16 cellular contexts compared by ENCODE assay signal in the genomic region with DNA sequence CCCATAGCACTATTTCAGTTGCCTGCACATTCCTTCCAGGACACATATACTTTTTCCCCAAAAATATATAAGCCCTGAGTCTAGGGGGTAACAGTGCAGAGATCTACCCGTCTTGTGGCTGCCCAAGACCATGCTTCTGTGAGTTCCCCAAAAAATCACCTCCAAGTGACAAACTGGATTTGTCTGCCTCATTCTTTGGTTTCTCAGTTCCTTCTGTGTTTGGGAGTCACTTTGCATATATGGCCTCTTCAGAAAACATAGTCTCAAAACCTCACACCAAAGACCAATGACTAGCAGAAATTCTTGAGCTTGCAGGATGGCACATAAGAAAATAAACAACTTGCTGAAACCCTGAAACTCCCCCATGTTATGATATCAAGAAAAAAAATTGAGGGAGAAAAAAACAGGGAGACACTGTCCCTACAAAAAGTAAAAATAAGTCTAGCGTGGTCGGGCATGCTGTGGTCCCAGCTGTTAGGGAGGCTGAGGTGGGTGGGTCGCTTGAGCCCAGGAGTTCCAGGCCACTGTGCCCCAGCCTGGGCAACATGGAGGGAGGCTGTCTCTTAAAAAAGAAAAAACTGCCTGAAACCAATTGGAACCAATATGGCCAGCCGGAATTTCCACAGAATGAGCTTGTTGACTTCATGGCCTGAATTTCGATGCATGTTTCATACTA. TPM values are rescaled to one million over a fixed set of nuclear protein-coding genes. Genes with fewer than 3 reads are reported as not detected.
A peak's percentile ranks its signal among the peaks of the same experiment; 100 is the strongest.
DNase-seq lines count a peak whose midpoint lies in the region; ATAC-seq, FAIRE-seq and TF ChIP-seq lines count a peak whose summit lies in the region.
"Had no signal": no experiment of that assay in that cellular context is flagged by ENCODE, and none has a peak within 500 bp of the region (broad histone marks: within the 10 kb centered on the region; RNA-seq: fewer than 3 reads in every experiment).

No MANE protein-coding gene starts in this region.

- POLR2A ChIA-PET in A549 (lab: Yijun Ruan, JAX) (no interaction called here), PC-9 (lab: Charles Lee; ENCODE audit: unreplicated experiment) (interaction anchor here (0.5 kb wide), 1 partner anchor 37 kb away, joined by 3 read pairs; no protein-coding TSS in a partner anchor)
- POLR2A ChIA-PET in CD4-positive, alpha-beta T cell (lab: Charles Lee): interaction anchor here (0.7 kb wide), 1 partner anchor 502 kb away, joined by 3 read pairs; no protein-coding TSS in a partner anchor

- peaks cover 11% of the 10 kb centered on the region; the same call in 2 of the 3 replicates for H3K9me3 ChIP-seq in A549
- H3K9me3 ChIP-seq in CD4-positive, alpha-beta T cell (ENCODE audit: control insufficient read depth, low read length): peaks cover 9% of the 10 kb centered on the region
- H3K9me3 ChIP-seq in PC-9 (ENCODE audit: insufficient read depth, low read depth): peaks cover 20% of the 10 kb centered on the region
- H3K9me3 ChIP-seq: pancreas had no signal

- CTCF ChIA-PET in A549 (lab: Yijun Ruan, JAX): no interaction called here
- CTCF ChIA-PET in CD4-positive, alpha-beta T cell (lab: Charles Lee): no interaction called here
- CTCF ChIA-PET in PC-9 (lab: Charles Lee): no interaction called here

- TF ChIP-seq CTCF in A549 (IDR thresholded peaks at IDR 0.05): no peak
- no peak for TF ChIP-seq CTCF in CD4-positive, alpha-beta T cell (IDR thresholded peaks at IDR 0.05)
- TF ChIP-seq CTCF in PC-9 (conservative IDR thresholded peaks at IDR 0.05): no peak

- H3K4me2 ChIP-seq in A549 (peak overlapping the region; percentile 100; the same call in 2 of the 3 replicates), PC-9 (peak overlapping the region; percentile 66)

- no peaks in the 10 kb centered on the region for H4K20me1 ChIP-seq in PC-9 (ENCODE audit: insufficient read depth)

- ATAC-seq in A549 (no peak), GM18502 (IDR thresholded peaks at IDR 0.05; ENCODE audit: poor library complexity, unreplicated experiment) (no peak), HG03439 (IDR thresholded peaks at IDR 0.05; ENCODE audit: unreplicated experiment) (no peak)
- ATAC-seq in CD4-positive, alpha-beta T cell (ENCODE audit: poor library complexity): no peak

- H3K4me3 Mint-ChIP-seq in CD4-positive, alpha-beta T cell: peak overlapping the region; percentile 73

- H3F3A ChIP-seq in PC-9 (ENCODE audit: insufficient read depth, low read depth): peaks cover 18% of the 10 kb centered on the region; the same call in 1 of the 2 replicates

- H3K27me3 Mint-ChIP-seq in CD4-positive, alpha-beta T cell: peaks cover 5% of the 10 kb centered on the region

- no peak overlapping the region for H2AFZ ChIP-seq in PC-9

- no peak for TF ChIP-seq RAD21 in A549 (conservative IDR thresholded peaks at IDR 0.05 in 1 of 2, IDR thresholded peaks at IDR 0.05 in 1 of 2)

- peaks cover 2% of the 10 kb centered on the region for H3K9me3 Mint-ChIP-seq in CD4-positive, alpha-beta T cell

- H3K4me3 ChIP-seq in A549: no peak overlapping the region
- peak overlapping the region; percentile 57; the same call in 1 of the 2 replicates for H3K4me3 ChIP-seq in PC-9

- TF ChIP-seq POLR2A in A549 (IDR thresholded peaks at IDR 0.05; ENCODE audit: low read length): no peak

- DNase-seq in A549 (ENCODE audit: low read depth in 1 of 2, low spot score in 1 of 2) (no peak), PC-9 (no peak), mesenteric fat pad (ENCODE audit: low spot score) (peak; percentile 62), NCI-H2029 treated with DMSO at 0.1 percent for 48 hours (lab: John Stamatoyannopoulos, UW) (no peak)
- no peak for DNase-seq in CD4-positive, alpha-beta T cell
- DNase-seq: activated CD8-positive, alpha-beta T cell treated with anti-CD3 and anti-CD28 coated beads, Interleukin-2, amount 10 ng/mL, durations not matched to agents 7 days and 5 days; amniotic stem cell; effector memory CD8-positive, alpha-beta T cell; NCI-H1105 treated with DMSO at 0.1 percent for 48 hours; NCI-H774; stimulated activated CD4-positive, alpha-beta T cell treated with anti-CD3 and anti-CD28 coated beads, Interleukin-4, amount 100 ng/mL, for 1 hour had no signal

- no peak overlapping the region for H3K27ac ChIP-seq in A549
- no peak overlapping the region for H3K27ac ChIP-seq in CD4-positive, alpha-beta T cell (ENCODE audit: low read depth, low read length)
- no peak overlapping the region for H3K27ac ChIP-seq in PC-9

- H3K4me1 ChIP-seq in A549: peaks cover 6% of the 10 kb centered on the region; the same call in 1 of the 3 replicates
- peaks cover 6% of the 10 kb centered on the region for H3K4me1 ChIP-seq in PC-9 (replicated peaks; ENCODE audit: insufficient read depth)

- no peaks in the 10 kb centered on the region for H3K27me3 ChIP-seq in CD4-positive, alpha-beta T cell (ENCODE audit: control insufficient read depth, insufficient read depth, low read length)
- H3K27me3 ChIP-seq in PC-9 (ENCODE audit: insufficient read depth, low read depth): 0 out of 2 replicates have a peak, but pooled peaks cover 3% of the 10 kb centered on the region
- H3K27me3 ChIP-seq: pancreas, suprapubic skin had no signal

- H3K36me3 Mint-ChIP-seq in CD4-positive, alpha-beta T cell (ENCODE audit: low read depth): no peaks in the 10 kb centered on the region

- no peak for FAIRE-seq in A549 (lab: Jason Lieb, UNC)
- FAIRE-seq: H1, pancreas had no signal

- H3K4me1 Mint-ChIP-seq in CD4-positive, alpha-beta T cell (ENCODE audit: low read depth): peaks cover 25% of the 10 kb centered on the region

- WGBS in A549 (ENCODE audit: missing lambda C conversion rate): 91% methylated on average over 6 of the region's 6 CpGs

- no peaks in the 10 kb centered on the region for H3K36me3 ChIP-seq in PC-9 (ENCODE audit: low read depth)

- TSS peak; percentile 10 for BruUV-seq in PC-9 (replicated peaks; lab: Mats Ljungman, UMichigan)

- TF ChIP-seq EP300 in A549 (IDR thresholded peaks at IDR 0.05): no peak

- no peaks in the 10 kb centered on the region for H3K79me2 ChIP-seq in PC-9 (ENCODE audit: low read depth)

- intact Hi-C loops in CD4-positive, alpha-beta T cell (cut with DNase I, micrococcal nuclease): loop anchor here in 1 of 2 experiments (5.0 kb wide), 1 partner anchor 550 kb away; no protein-coding TSS in a partner anchor
- intact Hi-C loops in PC-9 (cut with micrococcal nuclease; ENCODE audit: unreplicated experiment): no loop called here

- no peak overlapping the region for H3K27ac Mint-ChIP-seq in CD4-positive, alpha-beta T cell
- H3K27ac Mint-ChIP-seq: activated CD8-positive, alpha-beta T cell treated with anti-CD3 and anti-CD28 coated beads, Interleukin-2, amount 10 ng/mL, durations not matched to agents 7 days and 5 days had no signal

- H3K9me2 ChIP-seq in PC-9 (ENCODE audit: insufficient read depth): no peaks in the 10 kb centered on the region

TF ChIP-seq in A549, 52 proteins besides CTCF, POLR2A, EP300 and RAD21 (continues in another document):
- no peak for TF ChIP-seq PHF8 (IDR thresholded peaks at IDR 0.05; ENCODE audit: borderline replicate concordance, low read depth)
- TF ChIP-seq, protein P1, sequence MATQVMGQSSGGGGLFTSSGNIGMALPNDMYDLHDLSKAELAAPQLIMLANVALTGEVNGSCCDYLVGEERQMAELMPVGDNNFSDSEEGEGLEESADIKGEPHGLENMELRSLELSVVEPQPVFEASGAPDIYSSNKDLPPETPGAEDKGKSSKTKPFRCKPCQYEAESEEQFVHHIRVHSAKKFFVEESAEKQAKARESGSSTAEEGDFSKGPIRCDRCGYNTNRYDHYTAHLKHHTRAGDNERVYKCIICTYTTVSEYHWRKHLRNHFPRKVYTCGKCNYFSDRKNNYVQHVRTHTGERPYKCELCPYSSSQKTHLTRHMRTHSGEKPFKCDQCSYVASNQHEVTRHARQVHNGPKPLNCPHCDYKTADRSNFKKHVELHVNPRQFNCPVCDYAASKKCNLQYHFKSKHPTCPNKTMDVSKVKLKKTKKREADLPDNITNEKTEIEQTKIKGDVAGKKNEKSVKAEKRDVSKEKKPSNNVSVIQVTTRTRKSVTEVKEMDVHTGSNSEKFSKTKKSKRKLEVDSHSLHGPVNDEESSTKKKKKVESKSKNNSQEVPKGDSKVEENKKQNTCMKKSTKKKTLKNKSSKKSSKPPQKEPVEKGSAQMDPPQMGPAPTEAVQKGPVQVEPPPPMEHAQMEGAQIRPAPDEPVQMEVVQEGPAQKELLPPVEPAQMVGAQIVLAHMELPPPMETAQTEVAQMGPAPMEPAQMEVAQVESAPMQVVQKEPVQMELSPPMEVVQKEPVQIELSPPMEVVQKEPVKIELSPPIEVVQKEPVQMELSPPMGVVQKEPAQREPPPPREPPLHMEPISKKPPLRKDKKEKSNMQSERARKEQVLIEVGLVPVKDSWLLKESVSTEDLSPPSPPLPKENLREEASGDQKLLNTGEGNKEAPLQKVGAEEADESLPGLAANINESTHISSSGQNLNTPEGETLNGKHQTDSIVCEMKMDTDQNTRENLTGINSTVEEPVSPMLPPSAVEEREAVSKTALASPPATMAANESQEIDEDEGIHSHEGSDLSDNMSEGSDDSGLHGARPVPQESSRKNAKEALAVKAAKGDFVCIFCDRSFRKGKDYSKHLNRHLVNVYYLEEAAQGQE (IDR thresholded peaks at IDR 0.05): no peak
- no peak for TF ChIP-seq TP53 (CRISPR knock-in tag; IDR thresholded peaks at IDR 0.05)
- no peak for TF ChIP-seq EHF (CRISPR knock-in tag; IDR thresholded peaks at IDR 0.05)
- TF ChIP-seq HOXB5 (CRISPR knock-in tag; IDR thresholded peaks at IDR 0.05): no peak
- TF ChIP-seq, protein P2, sequence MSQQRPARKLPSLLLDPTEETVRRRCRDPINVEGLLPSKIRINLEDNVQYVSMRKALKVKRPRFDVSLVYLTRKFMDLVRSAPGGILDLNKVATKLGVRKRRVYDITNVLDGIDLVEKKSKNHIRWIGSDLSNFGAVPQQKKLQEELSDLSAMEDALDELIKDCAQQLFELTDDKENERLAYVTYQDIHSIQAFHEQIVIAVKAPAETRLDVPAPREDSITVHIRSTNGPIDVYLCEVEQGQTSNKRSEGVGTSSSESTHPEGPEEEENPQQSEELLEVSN (IDR thresholded peaks at IDR 0.05; ENCODE audit: borderline replicate concordance, low read depth): no peak

RNA-seq across cellular contexts. Expression of a gene that starts 8.0 kb away (rescaled TPM):
- polyA plus RNA-seq in A549 (2011; rRNA removed) (21.2 and 23.7 TPM in 2 replicates), A549 (2017; fragmentation: RNase III; extraction: RNeasy Plus Mini Kit Qiagen cat#74134 plus additional on column Dnase treatment) (18.8 to 19.8 TPM (median 19.4 TPM) in 3 replicates)
- polyA plus RNA-seq in A549 (2012; cell fraction: cytosol; rRNA removed): 28.4 and 36.8 TPM in 2 replicates
- polyA plus RNA-seq in A549 (2012; cell fraction: nucleus; rRNA removed): 51.5 and 60.7 TPM in 2 replicates
- polyA minus RNA-seq in A549 (2011; rRNA and poly(A)+ RNA removed): 76.3 and 78.6 TPM in 2 replicates
- 10 to 100 TPM; 11.4 to 11.9 TPM for total RNA-seq in CD4-positive, alpha-beta T cell
- total RNA-seq in PC-9 (2021) (15.1 and 20.9 TPM in 2 replicates), mesenteric fat pad (18.4 TPM)

RNA-seq across cellular contexts. Expression of a gene that starts 8.2 kb away (rescaled TPM):
- polyA plus RNA-seq in A549 (2011; rRNA removed): 39.5 and 42.5 TPM in 2 replicates
- 38.1 and 38.2 TPM in 2 replicates for polyA plus RNA-seq in A549 (2012; cell fraction: cytosol; rRNA removed)
- polyA plus RNA-seq in A549 (2012; cell fraction: nucleus; rRNA removed): 30.4 and 31.8 TPM in 2 replicates
- polyA plus RNA-seq in A549 (2017; fragmentation: RNase III; extraction: RNeasy Plus Mini Kit Qiagen cat#74134 plus additional on column Dnase treatment): 26.7 to 29.6 TPM (median 29.6 TPM) in 3 replicates
- 35.4 and 37.5 TPM in 2 replicates for polyA minus RNA-seq in A549 (2011; rRNA and poly(A)+ RNA removed)
- 10 to 100 TPM; 12.8 to 14.0 TPM for total RNA-seq in CD4-positive, alpha-beta T cell
- total RNA-seq in PC-9 (2021): 66.3 and 70.2 TPM in 2 replicates
- 18.8 TPM for total RNA-seq in mesenteric fat pad
